Comparison of ENCODE assay signal across 1 cellular context in genomic region chr5:112976432-112977309, GRCh38.
TF ChIP-seq lines count a peak whose summit lies in the region.

DCP2 (plus strand) TSS chr5:112976798; CDS start chr5:112976934, 136 bp downstream.

TF ChIP-seq in K562, 482 proteins besides CTCF, POLR2A, EP300 and RAD21 (continued from another document):
- TF ChIP-seq CHD7 (IDR thresholded peaks at IDR 0.05; ENCODE audit: low read depth, low read length) (no peak), ETV5 (CRISPR knock-in tag; IDR thresholded peaks at IDR 0.05; ENCODE audit: low read depth) (no peak; the same call in 1 of the 2 replicates), CSDE1 (IDR thresholded peaks at IDR 0.05) (no peak; a peak in 1 of 4 replicates), KHSRP (IDR thresholded peaks at IDR 0.05) (no peak), TAF7 (tag; IDR thresholded peaks at IDR 0.05) (peak; percentile 67), ZNF24 (IDR thresholded peaks at IDR 0.05) (no peak), TEAD2 (tag; IDR thresholded peaks at IDR 0.05) (no peak), PHTF2 (CRISPR knock-in tag; IDR thresholded peaks at IDR 0.05) (no peak), ILK (tag; IDR thresholded peaks at IDR 0.05; ENCODE audit: borderline replicate concordance, low read depth) (no peak), HMG20B (CRISPR knock-in tag; IDR thresholded peaks at IDR 0.05) (0 out of 2 replicates have a peak, but pooled peaks have one; percentile 41), EHMT2 (IDR thresholded peaks at IDR 0.05) (no peak), ZNF239 (CRISPR knock-in tag; IDR thresholded peaks at IDR 0.05) (no peak), SUPT5H (IDR thresholded peaks at IDR 0.05) (peak; percentile 95), NFRKB (IDR thresholded peaks at IDR 0.05; ENCODE audit: low read depth) (peak; percentile 17; the same call in 1 of the 2 replicates), LEF1 (IDR thresholded peaks at IDR 0.05) (no peak), HOXB6 (CRISPR knock-in tag; IDR thresholded peaks at IDR 0.05; ENCODE audit: borderline replicate concordance) (no peak), PCBP2 (IDR thresholded peaks at IDR 0.05; ENCODE audit: low read depth, low read length, poor library complexity, severe bottlenecking) (no peak)
- TF ChIP-seq, protein P1, sequence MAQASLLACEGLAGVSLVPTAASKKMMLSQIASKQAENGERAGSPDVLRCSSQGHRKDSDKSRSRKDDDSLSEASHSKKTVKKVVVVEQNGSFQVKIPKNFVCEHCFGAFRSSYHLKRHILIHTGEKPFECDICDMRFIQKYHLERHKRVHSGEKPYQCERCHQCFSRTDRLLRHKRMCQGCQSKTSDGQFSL (CRISPR knock-in tag; IDR thresholded peaks at IDR 0.05), result no peak
- TF ChIP-seq, protein P1 (tag; IDR thresholded peaks at IDR 0.05), result no peak
- TF ChIP-seq, protein P2, sequence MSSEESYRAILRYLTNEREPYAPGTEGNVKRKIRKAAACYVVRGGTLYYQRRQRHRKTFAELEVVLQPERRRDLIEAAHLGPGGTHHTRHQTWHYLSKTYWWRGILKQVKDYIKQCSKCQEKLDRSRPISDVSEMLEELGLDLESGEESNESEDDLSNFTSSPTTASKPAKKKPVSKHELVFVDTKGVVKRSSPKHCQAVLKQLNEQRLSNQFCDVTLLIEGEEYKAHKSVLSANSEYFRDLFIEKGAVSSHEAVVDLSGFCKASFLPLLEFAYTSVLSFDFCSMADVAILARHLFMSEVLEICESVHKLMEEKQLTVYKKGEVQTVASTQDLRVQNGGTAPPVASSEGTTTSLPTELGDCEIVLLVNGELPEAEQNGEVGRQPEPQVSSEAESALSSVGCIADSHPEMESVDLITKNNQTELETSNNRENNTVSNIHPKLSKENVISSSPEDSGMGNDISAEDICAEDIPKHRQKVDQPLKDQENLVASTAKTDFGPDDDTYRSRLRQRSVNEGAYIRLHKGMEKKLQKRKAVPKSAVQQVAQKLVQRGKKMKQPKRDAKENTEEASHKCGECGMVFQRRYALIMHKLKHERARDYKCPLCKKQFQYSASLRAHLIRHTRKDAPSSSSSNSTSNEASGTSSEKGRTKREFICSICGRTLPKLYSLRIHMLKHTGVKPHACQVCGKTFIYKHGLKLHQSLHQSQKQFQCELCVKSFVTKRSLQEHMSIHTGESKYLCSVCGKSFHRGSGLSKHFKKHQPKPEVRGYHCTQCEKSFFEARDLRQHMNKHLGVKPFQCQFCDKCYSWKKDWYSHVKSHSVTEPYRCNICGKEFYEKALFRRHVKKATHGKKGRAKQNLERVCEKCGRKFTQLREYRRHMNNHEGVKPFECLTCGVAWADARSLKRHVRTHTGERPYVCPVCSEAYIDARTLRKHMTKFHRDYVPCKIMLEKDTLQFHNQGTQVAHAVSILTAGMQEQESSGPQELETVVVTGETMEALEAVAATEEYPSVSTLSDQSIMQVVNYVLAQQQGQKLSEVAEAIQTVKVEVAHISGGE (CRISPR knock-in tag; IDR thresholded peaks at IDR 0.05), result 0 out of 6 replicates have a peak, but pooled peaks of 1 of the 3 experiments have one; percentile 43
